ENCODE assay signal across 13 cellular contexts in the genomic region with DNA sequence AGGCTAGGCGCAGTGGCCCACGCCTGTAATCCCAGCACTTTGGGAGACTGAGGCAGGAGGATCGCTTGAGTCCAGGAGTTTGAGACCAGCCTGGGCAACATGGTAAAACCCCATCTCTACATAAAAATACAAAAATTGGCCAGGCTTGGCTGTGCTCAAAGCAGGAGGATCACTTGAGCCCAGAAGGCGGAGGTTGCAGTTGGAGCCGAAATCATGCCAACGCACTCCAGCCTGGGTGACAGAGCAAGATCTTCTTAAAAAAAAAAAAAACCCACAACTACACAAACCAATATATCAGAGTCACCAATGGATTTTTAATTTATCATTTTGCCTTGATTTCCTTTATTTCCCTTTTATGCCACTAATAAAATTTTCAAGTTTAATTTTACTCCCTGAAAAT. TPM values are rescaled to one million over a fixed set of nuclear protein-coding genes. Genes with fewer than 3 reads are reported as not detected.
A peak's percentile ranks its signal among the peaks of the same experiment; 100 is the strongest.
DNase-seq lines count a peak whose midpoint lies in the region; ATAC-seq and TF ChIP-seq lines count a peak whose summit lies in the region.
"Had no signal": no experiment of that assay in that cellular context is flagged by ENCODE, and none has a peak within 500 bp of the region (broad histone marks: within the 10 kb centered on the region; RNA-seq: fewer than 3 reads in every experiment).

No MANE protein-coding gene starts in this region.

- H3K27ac Mint-ChIP-seq in activated T-cell treated with anti-CD3 and anti-CD28 coated beads, Interleukin-2, amount 50 U/mL, for 72 hours = no peak overlapping the region
- peak overlapping the region; percentile 93 for H3K27ac Mint-ChIP-seq in activated B cell treated with CpG ODN at 0.5 μM for 24 hours
- peak overlapping the region in 4 of 6 donors; percentile 93 to 97 (median 95) for H3K27ac Mint-ChIP-seq in immature natural killer cell

- peaks cover 66 to 71% of the 10 kb centered on the region in 2 donors for H3K4me1 ChIP-seq in thyroid gland

- peaks cover 61% of the 10 kb centered on the region for H3K4me1 Mint-ChIP-seq in activated T-cell treated with anti-CD3 and anti-CD28 coated beads, Interleukin-2, amount 50 U/mL, for 72 hours (ENCODE audit: low read depth)
- peaks cover 69% of the 10 kb centered on the region for H3K4me1 Mint-ChIP-seq in activated T-cell treated with anti-CD3 and anti-CD28 coated beads, Interleukin-2, amount 50 U/mL, for 4 hours (ENCODE audit: low read depth)
- H3K4me1 Mint-ChIP-seq in activated B cell treated with CpG ODN at 0.5 μM for 24 hours (peaks cover 73% of the 10 kb centered on the region), immature natural killer cell (peaks cover 72 to 82% of the 10 kb centered on the region in 2 donors)

- H3K4me3 Mint-ChIP-seq in activated T-cell treated with anti-CD3 and anti-CD28 coated beads, Interleukin-2, amount 50 U/mL, for 72 hours = peak overlapping the region; percentile 37 to 94
- no peak overlapping the region for H3K4me3 Mint-ChIP-seq in activated T-cell treated with anti-CD3 and anti-CD28 coated beads, Interleukin-2, amount 50 U/mL, for 4 hours
- H3K4me3 Mint-ChIP-seq in activated B cell treated with CpG ODN at 0.5 μM for 24 hours = no peak overlapping the region
- H3K4me3 Mint-ChIP-seq in immature natural killer cell = peak overlapping the region in 4 of 5 donors; percentile 18 to 94 (median 89)
- H3K4me3 Mint-ChIP-seq: activated CD8-positive, alpha-beta memory T cell treated with anti-CD3 and anti-CD28 coated beads, Interleukin-2, amount 10 ng/mL, durations not matched to agents 7 days and 5 days had no signal

- no peaks in the 10 kb centered on the region for H3K27me3 Mint-ChIP-seq in activated T-cell treated with anti-CD3 and anti-CD28 coated beads, Interleukin-2, amount 50 U/mL, for 72 hours (ENCODE audit: low read depth)
- no peaks in the 10 kb centered on the region for H3K27me3 Mint-ChIP-seq in activated T-cell treated with anti-CD3 and anti-CD28 coated beads, Interleukin-2, amount 50 U/mL, for 4 hours (ENCODE audit: low read depth)
- no peaks in the 10 kb centered on the region for H3K27me3 Mint-ChIP-seq in activated B cell treated with CpG ODN at 0.5 μM for 24 hours
- H3K27me3 Mint-ChIP-seq in immature natural killer cell (ENCODE audit: low read depth in 3 of 3) = peaks cover 0 to 5% (median 4%) of the 10 kb centered on the region in 3 donors
- H3K27me3 Mint-ChIP-seq: activated CD8-positive, alpha-beta memory T cell treated with anti-CD3 and anti-CD28 coated beads, Interleukin-2, amount 10 ng/mL, durations not matched to agents 7 days and 5 days had no signal

- TF ChIP-seq POLR2A in thyroid gland (IDR thresholded peaks at IDR 0.05) = no peak

- no peaks in the 10 kb centered on the region for H3K9me3 ChIP-seq in thyroid gland
- H3K9me3 ChIP-seq: adrenal gland, esophagus muscularis mucosa had no signal

- no peaks in the 10 kb centered on the region for H3K9me3 Mint-ChIP-seq in activated T-cell treated with anti-CD3 and anti-CD28 coated beads, Interleukin-2, amount 50 U/mL, for 72 hours
- no peaks in the 10 kb centered on the region for H3K9me3 Mint-ChIP-seq in activated T-cell treated with anti-CD3 and anti-CD28 coated beads, Interleukin-2, amount 50 U/mL, for 4 hours
- no peaks in the 10 kb centered on the region for H3K9me3 Mint-ChIP-seq in activated B cell treated with CpG ODN at 0.5 μM for 24 hours
- H3K9me3 Mint-ChIP-seq in immature natural killer cell = no peaks in the 10 kb centered on the region

- ATAC-seq in activated T-cell treated with anti-CD3 and anti-CD28 coated beads, Interleukin-2, amount 50 U/mL, for 72 hours (replicated peaks in 1 of 2) = no peak
- no peak for ATAC-seq in activated T-cell treated with anti-CD3 and anti-CD28 coated beads, Interleukin-2, amount 50 U/mL, for 4 hours
- ATAC-seq in activated B cell treated with CpG ODN at 0.5 μM for 24 hours (ENCODE audit: low read depth) = no peak
- ATAC-seq in GM19452 (IDR thresholded peaks at IDR 0.05; ENCODE audit: unreplicated experiment) = no peak

- DNase-seq in activated T-cell treated with anti-CD3 and anti-CD28 coated beads, Interleukin-2, amount 50 U/mL, for 72 hours = no peak
- DNase-seq in activated T-cell treated with anti-CD3 and anti-CD28 coated beads, Interleukin-2, amount 50 U/mL, for 4 hours = no peak
- DNase-seq in activated B cell treated with CpG ODN at 0.5 μM for 24 hours (no peak), immature natural killer cell (no peak), thyroid gland (peak; percentile 49 to 70), HuH-7 (ENCODE audit: low spot score) (no peak)
- no peak for DNase-seq in activated CD8-positive, alpha-beta memory T cell treated with anti-CD3 and anti-CD28 coated beads, Interleukin-2, amount 50 U/mL, for 48 hours
- DNase-seq: activated CD8-positive, alpha-beta memory T cell treated with anti-CD3 and anti-CD28 coated beads, Interleukin-2, amount 10 ng/mL, durations not matched to agents 7 days and 5 days; adrenal gland; NCI-H1694; NCI-H510A treated with DMSO at 0.1 percent for 48 hours had no signal

- peaks cover 0 to 7% of the 10 kb centered on the region in 2 donors for H3K36me3 Mint-ChIP-seq in activated T-cell treated with anti-CD3 and anti-CD28 coated beads, Interleukin-2, amount 50 U/mL, for 72 hours (ENCODE audit: insufficient read depth in 2 of 2)
- H3K36me3 Mint-ChIP-seq in activated T-cell treated with anti-CD3 and anti-CD28 coated beads, Interleukin-2, amount 50 U/mL, for 4 hours (ENCODE audit: insufficient read depth) = no peaks in the 10 kb centered on the region
- H3K36me3 Mint-ChIP-seq in activated B cell treated with CpG ODN at 0.5 μM for 24 hours (ENCODE audit: low read depth) (peaks cover 9% of the 10 kb centered on the region), immature natural killer cell (peaks cover 0 to 22% (median 14%) of the 10 kb centered on the region in 3 donors)

- H3K36me3 ChIP-seq in thyroid gland = no peaks in the 10 kb centered on the region
- H3K36me3 ChIP-seq: esophagus muscularis mucosa had no signal

- no peak overlapping the region for H3K4me3 ChIP-seq in thyroid gland (replicated peaks in 1 of 3)
- H3K4me3 ChIP-seq: esophagus muscularis mucosa had no signal

- POLR2A ChIA-PET in activated B cell treated with CpG ODN at 0.5 μM for 24 hours (lab: Charles Lee) = interaction anchor here (4.8 kb wide), 1 partner anchor 9 kb away, joined by 25 read pairs; a partner anchor contains a TSS

- CTCF ChIA-PET in activated B cell treated with CpG ODN at 0.5 μM for 24 hours (lab: Charles Lee) = interaction anchor here (1.3 to 4.8 kb wide), 2 partner anchors 9 to 139 kb away, joined by 8 to 38 read pairs (median 21); a partner anchor contains a TSS

- intact Hi-C loops in activated B cell treated with CpG ODN at 0.5 μM for 24 hours (cut with micrococcal nuclease) = loop anchor here (5.0 kb wide), 1 partner anchor 39 kb away; a partner anchor contains a TSS
- intact Hi-C loops in thyroid gland (cut with DNase I) = no loop called here

- 81 to 88% methylated on average over 6 of the region's 6 CpGs for WGBS in thyroid gland, 2 donors

- H3K27ac ChIP-seq in thyroid gland = peak overlapping the region in 2 of 3 donors; percentile 27 to 55
- H3K27ac ChIP-seq: esophagus muscularis mucosa had no signal

- H3K27me3 ChIP-seq in thyroid gland = no peaks in the 10 kb centered on the region
- H3K27me3 ChIP-seq: adrenal gland, esophagus muscularis mucosa had no signal

- TF ChIP-seq CTCF in activated B cell treated with CpG ODN at 0.5 μM for 24 hours (IDR thresholded peaks at IDR 0.05) (no peak), thyroid gland (IDR thresholded peaks at IDR 0.05) (no peak)

RNA-seq across cellular contexts. Expression of a gene that starts 9.3 kb away (rescaled TPM):
- total RNA-seq in activated T-cell treated with anti-CD3 and anti-CD28 coated beads, Interleukin-2, amount 50 U/mL, for 72 hours = 10 to 100 TPM; 12.8 to 18.5 TPM
- 10 to 100 TPM in 1 of 3 donors, 1 to 10 TPM in 2; 5.7 to 10.5 (median 7.9) TPM for total RNA-seq in activated T-cell treated with anti-CD3 and anti-CD28 coated beads, Interleukin-2, amount 50 U/mL, for 4 hours
- total RNA-seq in activated B cell treated with CpG ODN at 0.5 μM for 24 hours = 21.6 and 24.4 TPM in 2 replicates
- 10 to 100 TPM in 1 of 3 donors, 1 to 10 TPM in 2; 5.5 to 13.8 (median 6.2) TPM for polyA plus RNA-seq in immature natural killer cell
- 10 to 100 TPM; 28.1 to 68.0 (median 46.5) TPM for total RNA-seq in thyroid gland

RNA-seq across cellular contexts. Expression of a gene that starts 39.4 kb away (rescaled TPM):
- total RNA-seq in activated T-cell treated with anti-CD3 and anti-CD28 coated beads, Interleukin-2, amount 50 U/mL, for 72 hours = 1 to 10 TPM; 3.8 to 4.9 TPM
- 1 to 10 TPM; 4.0 to 5.1 (median 4.5) TPM for total RNA-seq in activated T-cell treated with anti-CD3 and anti-CD28 coated beads, Interleukin-2, amount 50 U/mL, for 4 hours
- total RNA-seq in activated B cell treated with CpG ODN at 0.5 μM for 24 hours = 5.0 and 6.8 TPM in 2 replicates
- 1 to 10 TPM; 2.2 to 3.9 (median 2.9) TPM for polyA plus RNA-seq in immature natural killer cell
- total RNA-seq in thyroid gland = 10 to 100 TPM; 16.4 to 23.9 (median 18.2) TPM

Comparison
In these comparisons a context has a peak if more than half of its experiments do, and no peak if none do; other contexts are left out.
1. H3K4me3 Mint-ChIP-seq: peak in activated T-cell treated with anti-CD3 and anti-CD28 coated beads, Interleukin-2, amount 50 U/mL, for 72 hours (2 of 2) and immature natural killer cell (4 of 5); none in activated T-cell treated with anti-CD3 and anti-CD28 coated beads, Interleukin-2, amount 50 U/mL, for 4 hours (single experiment) and activated B cell treated with CpG ODN at 0.5 μM for 24 hours (single experiment).
2. DNase-seq: peak in thyroid gland (2 of 2); none in activated T-cell treated with anti-CD3 and anti-CD28 coated beads, Interleukin-2, amount 50 U/mL, for 72 hours (0 of 2), activated T-cell treated with anti-CD3 and anti-CD28 coated beads, Interleukin-2, amount 50 U/mL, for 4 hours (single experiment), activated B cell treated with CpG ODN at 0.5 μM for 24 hours (single experiment), immature natural killer cell (0 of 3), activated CD8-positive, alpha-beta memory T cell treated with anti-CD3 and anti-CD28 coated beads, Interleukin-2, amount 50 U/mL, for 48 hours (single experiment) and HuH-7 (single experiment).